21 cellular contexts compared by ENCODE assay signal in the genomic region with DNA sequence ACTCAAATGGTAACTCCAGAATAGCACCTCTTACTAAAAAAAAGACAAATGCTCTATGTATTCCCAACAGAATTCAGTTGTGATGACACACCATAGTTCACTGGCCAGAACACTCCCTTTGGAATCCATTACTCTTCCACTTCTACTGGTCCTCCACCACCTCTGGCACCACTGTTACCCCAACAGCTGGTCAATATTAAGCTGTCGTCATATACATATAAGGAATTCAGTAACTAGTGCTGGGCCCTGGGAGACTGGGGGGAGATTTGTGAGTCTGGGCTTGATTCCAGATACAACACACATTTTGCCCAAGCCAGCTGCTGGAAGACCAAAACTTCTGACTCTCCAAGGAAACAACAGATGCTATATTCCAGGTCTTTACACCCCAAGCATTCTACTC. TPM values are rescaled to one million over a fixed set of nuclear protein-coding genes. Genes with fewer than 3 reads are reported as not detected.
DNase-seq lines count a peak whose midpoint lies in the region; TF ChIP-seq lines count a peak whose summit lies in the region.
"Had no signal": no experiment of that assay in that cellular context is flagged by ENCODE, and none has a peak within 500 bp of the region (broad histone marks: within the 10 kb centered on the region; RNA-seq: fewer than 3 reads in every experiment).

No MANE protein-coding gene starts in this region.

- DNase-seq in AG09319 (ENCODE audit: extremely low read depth, low read depth) (peak; percentile 41), NCI-H446 treated with DMSO at 0.1 percent for 48 hours (lab: John Stamatoyannopoulos, UW) (peak; percentile 45), fibroblast of the aortic adventitia (ENCODE audit: low read depth) (peak; percentile 95), mucosa of gallbladder (ENCODE audit: low spot score) (peak; percentile 15), SHP77 treated with DMSO at 0.1 percent for 48 hours (lab: John Stamatoyannopoulos, UW) (no peak), hippocampal formation (lab: John Stamatoyannopoulos, UW) (no peak), HUDEP-2 (lab: John Stamatoyannopoulos, UW; ENCODE audit: unreplicated experiment in 76 of 76) (no peak), NCI-H2107 (lab: John Stamatoyannopoulos, UW) (no peak)
- DNase-seq: activated CD4-positive, alpha-beta T cell treated with anti-CD3 and anti-CD28 coated beads, Interleukin-2, amount 10 ng/mL, durations not matched to agents 7 days and 5 days; activated CD8-positive, alpha-beta memory T cell treated with anti-CD3 and anti-CD28 coated beads, Interleukin-2, amount 50 U/mL, for 48 hours; activated gamma-delta T cell; amygdala; DMS53; GOT3; mammary epithelial cell; natural killer cell; NCI-H1694 treated with DMSO at 0.1 percent for 48 hours; NCI-H510A; posterior cingulate gyrus; spleen; T-cell had no signal

- H3K4me3 ChIP-seq in fibroblast of the aortic adventitia (ENCODE audit: low read depth, low read length), result no peak overlapping the region
- H3K4me3 ChIP-seq: spleen had no signal

- TF ChIP-seq CTCF in AG09319 (IDR thresholded peaks at IDR 0.05; ENCODE audit: low read depth, low read length) (no peak), fibroblast of the aortic adventitia (IDR thresholded peaks at IDR 0.05; ENCODE audit: insufficient read depth, low read length) (no peak)

RNA-seq across cellular contexts. Expression of a gene that starts 26.0 kb away (rescaled TPM):
- total RNA-seq in fibroblast of the aortic adventitia (ENCODE audit: low replicate concordance), result 2.6 and 38.5 TPM in 2 replicates
- total RNA-seq in mucosa of gallbladder, result 2.4 TPM
- total RNA-seq: activated CD4-positive, alpha-beta T cell treated with anti-CD3 and anti-CD28 coated beads, Interleukin-2, amount 10 ng/mL, durations not matched to agents 7 days and 5 days; natural killer cell had no signal

Comparison
In these comparisons a context has a peak if more than half of its experiments do, and no peak if none do; other contexts are left out.
1. DNase-seq: peak in AG09319 (single experiment), NCI-H446 treated with DMSO at 0.1 percent for 48 hours (single experiment), fibroblast of the aortic adventitia (single experiment) and mucosa of gallbladder (single experiment); none in SHP77 treated with DMSO at 0.1 percent for 48 hours (single experiment), hippocampal formation (0 of 2), HUDEP-2 (0 of 76) and NCI-H2107 (single experiment).